ENCODE assay signal across 14 cellular contexts in the genomic region with DNA sequence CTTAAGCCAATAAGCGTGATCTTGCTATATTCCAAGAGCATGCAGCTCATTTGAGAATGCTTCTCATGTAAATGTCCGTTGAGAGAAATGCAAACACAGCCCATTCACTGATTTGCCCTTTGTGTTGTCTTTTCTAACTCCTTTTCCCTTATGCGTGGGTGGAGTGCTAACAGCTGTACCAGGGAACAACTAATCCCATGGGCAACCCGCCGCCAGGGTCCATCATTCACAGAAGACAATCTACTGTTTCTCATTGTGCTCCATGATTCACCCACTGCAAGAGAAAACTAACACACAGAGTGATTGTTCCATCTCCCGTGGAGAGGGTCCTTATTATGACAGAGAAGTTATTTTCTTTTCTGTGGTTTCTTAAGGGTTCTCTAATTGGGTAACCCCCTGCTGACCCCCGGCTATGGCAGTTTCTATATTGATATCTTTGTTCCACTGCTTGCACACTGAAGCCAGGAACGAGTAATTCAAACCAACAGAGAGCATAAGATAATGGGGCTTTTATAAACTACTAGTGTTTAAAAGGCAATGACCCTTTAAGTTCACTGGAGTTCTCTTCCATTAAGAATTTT.
A peak's percentile ranks its signal among the peaks of the same experiment; 100 is the strongest.
DNase-seq lines count a peak whose midpoint lies in the region; ATAC-seq and TF ChIP-seq lines count a peak whose summit lies in the region.
"Had no signal": no experiment of that assay in that cellular context is flagged by ENCODE, and none has a peak within 500 bp of the region (broad histone marks: within the 10 kb centered on the region; RNA-seq: fewer than 3 reads in every experiment).

No MANE protein-coding gene starts in this region.

- dilution Hi-C loops in IMR-90 (cut with HindIII; ENCODE audit: low sequenced_read_pairs, unreplicated experiment), result no loop called here

- no peak overlapping the region for H2AK5ac ChIP-seq in IMR-90 (ENCODE audit: low read depth, low read length)

- H3K27ac ChIP-seq in IMR-90 (ENCODE audit: insufficient read depth, low read length), result no peak overlapping the region
- H3K27ac ChIP-seq: parathyroid adenoma, tibial nerve had no signal

- no peak for TF ChIP-seq RAD21 in IMR-90 (IDR thresholded peaks at IDR 0.05; ENCODE audit: low read length)

- no peak overlapping the region for H4K5ac ChIP-seq in IMR-90 (ENCODE audit: low read depth, low read length)

- H3K23ac ChIP-seq in IMR-90 (ENCODE audit: low read depth, low read length), result no peak overlapping the region

- H2BK15ac ChIP-seq in IMR-90 (ENCODE audit: low read depth, low read length), result no peak overlapping the region

- no peaks in the 10 kb centered on the region for H4K20me1 ChIP-seq in IMR-90 (ENCODE audit: insufficient read depth, low read length)

- no peaks in the 10 kb centered on the region; the same call in 1 of the 2 replicates for H3K4me1 ChIP-seq in IMR-90 (ENCODE audit: control insufficient read depth, insufficient read depth, low read length)
- peaks cover 17% of the 10 kb centered on the region for H3K4me1 ChIP-seq in skeletal muscle satellite cell (ENCODE audit: control insufficient read depth, insufficient read depth, low read length)
- H3K4me1 ChIP-seq: parathyroid adenoma had no signal

- H2BK5ac ChIP-seq in IMR-90 (ENCODE audit: low read depth, low read length, poor library complexity, severe bottlenecking), result no peak overlapping the region

- no peak overlapping the region for H3K4ac ChIP-seq in IMR-90 (ENCODE audit: low read depth, low read length)

- H3K9me3 Mint-ChIP-seq in activated CD8-positive, alpha-beta memory T cell treated with anti-CD3 and anti-CD28 coated beads, Interleukin-2, amount 10 ng/mL, durations not matched to agents 7 days and 5 days (ENCODE audit: low read depth), result peaks cover 5% of the 10 kb centered on the region

- CTCF ChIA-PET in IMR-90 (lab: Yijun Ruan, JAX), result no interaction called here
- CTCF ChIA-PET in activated CD8-positive, alpha-beta memory T cell treated with anti-CD3 and anti-CD28 coated beads, Interleukin-2, amount 10 ng/mL, durations not matched to agents 7 days and 5 days (lab: Charles Lee), result no interaction called here

- H3K36me3 Mint-ChIP-seq in activated CD8-positive, alpha-beta memory T cell treated with anti-CD3 and anti-CD28 coated beads, Interleukin-2, amount 10 ng/mL, durations not matched to agents 7 days and 5 days, result no peaks in the 10 kb centered on the region
- H3K36me3 Mint-ChIP-seq: IgD-negative memory B cell had no signal

- no peak overlapping the region for H4K91ac ChIP-seq in IMR-90 (ENCODE audit: insufficient read depth, low read depth, low read length)

- no peaks in the 10 kb centered on the region; the same call in 1 of the 2 replicates for H3K9me1 ChIP-seq in IMR-90 (ENCODE audit: insufficient read depth, low read length)

- H3K27ac Mint-ChIP-seq in activated CD8-positive, alpha-beta memory T cell treated with anti-CD3 and anti-CD28 coated beads, Interleukin-2, amount 10 ng/mL, durations not matched to agents 7 days and 5 days, result no peak overlapping the region
- H3K27ac Mint-ChIP-seq: IgD-negative memory B cell had no signal

- H3K18ac ChIP-seq in IMR-90 (ENCODE audit: low read depth, low read length), result no peak overlapping the region

- no peak overlapping the region for H2AK9ac ChIP-seq in IMR-90 (replicated peaks; ENCODE audit: low read depth, low read length, poor library complexity)

- H3K36me3 ChIP-seq in IMR-90 (ENCODE audit: control insufficient read depth, insufficient read depth, low read length) (no peaks in the 10 kb centered on the region), skeletal muscle satellite cell (ENCODE audit: insufficient read depth, low read length) (no peaks in the 10 kb centered on the region)
- H3K36me3 ChIP-seq: tibial nerve had no signal

- no peak overlapping the region for H3K4me2 ChIP-seq in IMR-90 (ENCODE audit: low read depth, low read length)
- H3K4me2 ChIP-seq in skeletal muscle satellite cell (ENCODE audit: low read length), result peak overlapping the region; percentile 62

- H3K4me3 ChIP-seq in IMR-90 (ENCODE audit: insufficient read depth, low read depth, low read length) (no peak overlapping the region), fibroblast of the aortic adventitia (ENCODE audit: low read depth, low read length) (no peak overlapping the region), skeletal muscle satellite cell (ENCODE audit: low read length) (peak overlapping the region; percentile 6)
- H3K4me3 ChIP-seq: tibial nerve had no signal

- H3K9ac ChIP-seq in IMR-90 (ENCODE audit: low read depth, low read length) (no peak overlapping the region), skeletal muscle satellite cell (ENCODE audit: low read depth, low read length) (no peak overlapping the region)
- H3K9ac ChIP-seq: parathyroid adenoma had no signal

- DNase-seq in IMR-90, result peak; percentile 36
- peak; percentile 93 for DNase-seq in NCI-H748 treated with DMSO at 0.1 percent for 48 hours (lab: John Stamatoyannopoulos, UW)
- peak; percentile 11 for DNase-seq in fibroblast of the aortic adventitia (ENCODE audit: low read depth)
- DNase-seq in T-helper 2 cell, result no peak
- DNase-seq in cortex of kidney (lab: John Stamatoyannopoulos, UW), result no peak
- no peak for DNase-seq in activated CD8-positive, alpha-beta memory T cell treated with anti-CD3 and anti-CD28 coated beads, Interleukin-2, amount 10 ng/mL, durations not matched to agents 7 days and 5 days
- DNase-seq: activated T-cell treated with anti-CD3 and anti-CD28 coated beads for 4 hours, DND-41, left colon, T-helper 9 cell had no signal

- H3K4me1 Mint-ChIP-seq in activated CD8-positive, alpha-beta memory T cell treated with anti-CD3 and anti-CD28 coated beads, Interleukin-2, amount 10 ng/mL, durations not matched to agents 7 days and 5 days, result no peaks in the 10 kb centered on the region

- no peak overlapping the region for H2BK20ac ChIP-seq in IMR-90 (ENCODE audit: low read depth, low read length)

- no TSS peak for BruUV-seq in IMR-90 (replicated peaks; lab: Mats Ljungman, UMichigan)

- in situ Hi-C loops in IMR-90 (cut with MboI; ENCODE audit: low sequenced_read_pairs), result no loop called here

- TF ChIP-seq CTCF in IMR-90 (conservative IDR thresholded peaks at IDR 0.05; ENCODE audit: low read depth, low read length), result no peak
- TF ChIP-seq CTCF in fibroblast of the aortic adventitia (IDR thresholded peaks at IDR 0.05; ENCODE audit: insufficient read depth, low read length), result no peak

- no peak overlapping the region for H3K14ac ChIP-seq in IMR-90 (replicated peaks; ENCODE audit: low read depth, low read length)

- H3K79me1 ChIP-seq in IMR-90 (ENCODE audit: low read depth in 1 of 2, low read length in 2 of 2), result no peaks in the 10 kb centered on the region

- H3K27me3 Mint-ChIP-seq in activated CD8-positive, alpha-beta memory T cell treated with anti-CD3 and anti-CD28 coated beads, Interleukin-2, amount 10 ng/mL, durations not matched to agents 7 days and 5 days, result peaks cover 2% of the 10 kb centered on the region
- H3K27me3 Mint-ChIP-seq: IgD-negative memory B cell had no signal

- no peak overlapping the region for H4K8ac ChIP-seq in IMR-90 (ENCODE audit: low read depth in 2 of 2, low read length in 2 of 2)

- TF ChIP-seq POLR2A in IMR-90 (IDR thresholded peaks at IDR 0.05; ENCODE audit: low read depth, low read length), result no peak

- WGBS in IMR-90 (ENCODE audit: extremely low coverage in 2 of 2, insufficient read length in 1 of 2), 2 experiments, result no CpG with 5 or more reads among the region's 8 CpGs

- H3K9me3 ChIP-seq in IMR-90 (ENCODE audit: control insufficient read depth, insufficient read depth, low read length) (no peaks in the 10 kb centered on the region), skeletal muscle satellite cell (replicated peaks; ENCODE audit: low read length) (no peaks in the 10 kb centered on the region)
- H3K9me3 ChIP-seq: tibial nerve had no signal

- POLR2A ChIA-PET in IMR-90 (lab: Charles Lee; ENCODE audit: unreplicated experiment), result no interaction called here

- intact Hi-C loops in IMR-90 (cut with micrococcal nuclease), result no loop called here

- H3K4me3 Mint-ChIP-seq in activated CD8-positive, alpha-beta memory T cell treated with anti-CD3 and anti-CD28 coated beads, Interleukin-2, amount 10 ng/mL, durations not matched to agents 7 days and 5 days, result no peak overlapping the region
- H3K4me3 Mint-ChIP-seq: IgD-negative memory B cell had no signal

- H3K56ac ChIP-seq in IMR-90 (ENCODE audit: extremely low read depth, insufficient read depth, low read length), result no peak overlapping the region

- no peak overlapping the region for H2BK120ac ChIP-seq in IMR-90 (ENCODE audit: low read depth, low read length)

- ATAC-seq in IMR-90 (ENCODE audit: low read depth), result no peak
- no peak for ATAC-seq in activated CD8-positive, alpha-beta memory T cell treated with anti-CD3 and anti-CD28 coated beads, Interleukin-2, amount 10 ng/mL, durations not matched to agents 7 days and 5 days
- ATAC-seq: left colon had no signal

- no peak overlapping the region for H2AFZ ChIP-seq in IMR-90 (replicated peaks; ENCODE audit: low read length, poor library complexity)
- H2AFZ ChIP-seq: parathyroid adenoma had no signal

- H3K27me3 ChIP-seq in IMR-90 (ENCODE audit: control insufficient read depth, insufficient read depth, low read length) (0 out of 2 replicates have a peak, but pooled peaks cover 3% of the 10 kb centered on the region), skeletal muscle satellite cell (ENCODE audit: control insufficient read depth, insufficient read depth, low read length) (no peaks in the 10 kb centered on the region)
- H3K27me3 ChIP-seq: tibial nerve had no signal

TF ChIP-seq in IMR-90, 13 proteins besides CTCF, POLR2A, EP300 and RAD21:
- no peak for TF ChIP-seq MXI1 (IDR thresholded peaks at IDR 0.05; ENCODE audit: borderline replicate concordance, low read depth, low read length)
- TF ChIP-seq RCOR1 (IDR thresholded peaks at IDR 0.05; ENCODE audit: insufficient replicate concordance, low read length), result no peak
- TF ChIP-seq BHLHE40 (IDR thresholded peaks at IDR 0.05; ENCODE audit: low read depth, low read length), result no peak

Comparison
In these comparisons a context has a peak if more than half of its experiments do, and no peak if none do; other contexts are left out.
1. DNase-seq: peak in IMR-90 (single experiment), NCI-H748 treated with DMSO at 0.1 percent for 48 hours (single experiment) and fibroblast of the aortic adventitia (single experiment); none in T-helper 2 cell (0 of 5), cortex of kidney (single experiment) and activated CD8-positive, alpha-beta memory T cell treated with anti-CD3 and anti-CD28 coated beads, Interleukin-2, amount 10 ng/mL, durations not matched to agents 7 days and 5 days (single experiment).